15 cellular contexts compared by ENCODE assay signal in the genomic region with DNA sequence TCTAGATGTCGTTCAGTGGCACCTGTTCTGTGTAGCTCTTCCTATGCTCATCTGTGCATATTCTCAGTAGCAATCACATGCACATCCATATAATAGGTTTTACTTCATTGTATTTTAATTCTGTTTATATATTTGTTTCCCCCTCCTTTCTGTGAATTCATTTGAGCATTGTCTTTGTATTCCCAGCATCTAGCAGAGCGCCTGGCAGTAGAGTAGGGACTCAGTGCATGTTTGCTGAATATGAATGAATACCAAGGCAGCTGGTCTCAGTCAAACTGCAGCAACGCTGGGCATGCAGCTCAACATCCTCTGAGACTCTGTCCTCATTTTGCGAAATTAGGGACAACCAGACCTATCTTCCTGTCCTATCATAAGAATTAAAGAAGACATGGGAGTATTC.
DNase-seq lines count a peak whose midpoint lies in the region; ATAC-seq and TF ChIP-seq lines count a peak whose summit lies in the region.
"Had no signal": no experiment of that assay in that cellular context is flagged by ENCODE, and none has a peak within 500 bp of the region (broad histone marks: within the 10 kb centered on the region; RNA-seq: fewer than 3 reads in every experiment).

No MANE protein-coding gene starts in this region.

- DNase-seq in globus pallidus (ENCODE audit: low spot score) = peak; percentile 83
- peak in 38 of 49 donors; percentile 2 to 78 (median 36) for DNase-seq in substantia nigra (lab: John Stamatoyannopoulos, UW)
- DNase-seq in sciatic nerve (ENCODE audit: low spot score) = no peak
- no peak for DNase-seq in stomach
- DNase-seq in right lobe of liver = no peak
- DNase-seq: BE2C; CD8-positive, alpha-beta T cell; DMS79 treated with DMSO at 0.1 percent for 48 hours; GDM1; IMR-90; NCI-H2029; RPMI8226 had no signal

- peak overlapping the region; percentile 28 for H3K4me3 ChIP-seq in neuron (ENCODE audit: low read length)
- no peak overlapping the region for H3K4me3 ChIP-seq in stomach
- no peak overlapping the region for H3K4me3 ChIP-seq in right lobe of liver

- H3K27me3 ChIP-seq in neuron (ENCODE audit: insufficient read depth, low read length) = no peaks in the 10 kb centered on the region
- no peaks in the 10 kb centered on the region for H3K27me3 ChIP-seq in stomach
- no peaks in the 10 kb centered on the region for H3K27me3 ChIP-seq in right lobe of liver
- H3K27me3 ChIP-seq: BE2C had no signal

- H3K36me3 ChIP-seq in neuron (ENCODE audit: insufficient read depth, low read length) (no peaks in the 10 kb centered on the region), stomach (no peaks in the 10 kb centered on the region), right lobe of liver (no peaks in the 10 kb centered on the region)
- H3K36me3 ChIP-seq: BE2C had no signal

- TF ChIP-seq EP300 in stomach (IDR thresholded peaks at IDR 0.05) = no peak

- no peak for ATAC-seq in sciatic nerve
- ATAC-seq in right lobe of liver = no peak
- ATAC-seq: CD8-positive, alpha-beta T cell; HCT116 had no signal

- WGBS in stomach, 5 donors = 83 to 89% (median 86%) methylated on average over 4 of the region's 4 CpGs
- WGBS in right lobe of liver (ENCODE audit: insufficient coverage, low coverage, low lambda C conversion rate, missing lambda C conversion rate) = 76% methylated on average over 4 of the region's 4 CpGs

- no peak for TF ChIP-seq POLR2A in stomach (IDR thresholded peaks at IDR 0.05)
- no peak for TF ChIP-seq POLR2A in right lobe of liver (IDR thresholded peaks at IDR 0.05)

- no peak for TF ChIP-seq CTCF in stomach (IDR thresholded peaks at IDR 0.05)
- no peak for TF ChIP-seq CTCF in right lobe of liver (IDR thresholded peaks at IDR 0.05)

- peaks cover 28% of the 10 kb centered on the region for H3K4me1 ChIP-seq in neuron (ENCODE audit: insufficient read depth, low read length)
- H3K4me1 ChIP-seq in stomach = peaks cover 8 to 29% (median 19%) of the 10 kb centered on the region in 4 donors
- peaks cover 0 to 4% (median 0%) of the 10 kb centered on the region in 4 donors for H3K4me1 ChIP-seq in right lobe of liver

- peak overlapping the region; percentile 6 for H2AFZ ChIP-seq in neuron (ENCODE audit: low read depth, low read length)

- intact Hi-C loops in sciatic nerve (cut with DNase I) = no loop called here
- intact Hi-C loops in stomach (cut with DNase I; ENCODE audit: low total_unique reads) = no loop called here
- intact Hi-C loops in right lobe of liver (cut with DNase I) = no loop called here

- peaks cover 3% of the 10 kb centered on the region for H3K9me3 ChIP-seq in neuron (ENCODE audit: low read length)
- no peaks in the 10 kb centered on the region for H3K9me3 ChIP-seq in stomach
- H3K9me3 ChIP-seq in right lobe of liver = no peaks in the 10 kb centered on the region
- H3K9me3 ChIP-seq: BE2C had no signal

- peak overlapping the region; percentile 75 for H3K27ac ChIP-seq in angular gyrus (ENCODE audit: low read depth, low read length)
- peak overlapping the region; percentile 83 for H3K27ac ChIP-seq in substantia nigra (ENCODE audit: low read depth, low read length, poor library complexity, severe bottlenecking)
- no peak overlapping the region for H3K27ac ChIP-seq in stomach
- no peak overlapping the region for H3K27ac ChIP-seq in right lobe of liver

Comparison
In these comparisons a context has a peak if more than half of its experiments do, and no peak if none do; other contexts are left out.
1. H3K27ac ChIP-seq: peak in angular gyrus (single experiment) and substantia nigra (single experiment); none in stomach (0 of 5) and right lobe of liver (0 of 3).
2. DNase-seq: peak in globus pallidus (single experiment) and substantia nigra (38 of 49); none in sciatic nerve (single experiment), stomach (single experiment) and right lobe of liver (0 of 3).